Comparison of ENCODE assay signal across 30 cellular contexts in the genomic region with DNA sequence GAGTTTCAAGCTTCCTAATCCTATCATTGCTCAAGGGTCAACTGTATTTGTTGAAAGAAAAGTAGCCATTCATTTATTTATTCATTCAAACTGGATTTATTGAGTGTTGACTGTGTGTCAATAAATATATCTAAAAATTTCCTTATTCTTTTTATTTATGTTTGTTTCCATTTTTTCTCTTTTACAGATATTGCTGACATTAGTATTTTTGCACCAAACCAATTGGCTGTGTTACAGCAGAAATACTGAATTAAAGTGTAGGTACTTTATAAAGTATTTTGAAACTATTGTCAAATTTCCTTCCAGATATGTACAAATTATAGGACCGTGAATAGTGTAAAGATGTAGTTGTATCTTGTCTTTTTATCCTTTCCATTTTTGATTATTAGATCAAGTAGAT.
"Had no signal": no experiment of that assay in that cellular context is flagged by ENCODE, and none has a peak within 500 bp of the region (broad histone marks: within the 10 kb centered on the region; RNA-seq: fewer than 3 reads in every experiment).

No MANE protein-coding gene starts in this region.

- H3K4me1 ChIP-seq: neural progenitor cell, parathyroid adenoma, psoas muscle, spleen, suprapubic skin, testis, tibial nerve, upper lobe of left lung, vagina had no signal

- H3K4me2 ChIP-seq: neural progenitor cell, smooth muscle cell had no signal

- FAIRE-seq: urothelium cell line had no signal

- H2AFZ ChIP-seq: neural progenitor cell, parathyroid adenoma had no signal

- H3K27me3 ChIP-seq: neural progenitor cell, ovary, spleen, suprapubic skin, testis, tibial nerve, upper lobe of left lung, vagina had no signal

- H3K36me3 Mint-ChIP-seq: natural killer cell; neural progenitor cell; stimulated activated memory B cell treated with anti-CD40 and anti-IgM and Interleukin-4, amounts not matched to agents 10 μg/mL and 1 μg/mL and 100 μg/mL, for 72 hours had no signal

- H3K4me3 Mint-ChIP-seq: natural killer cell; nephron; neural progenitor cell; stimulated activated memory B cell treated with anti-CD40 and anti-IgM and Interleukin-4, amounts not matched to agents 10 μg/mL and 1 μg/mL and 100 μg/mL, for 72 hours; stimulated activated naive CD8-positive, alpha-beta T cell treated with anti-CD3 and anti-CD28 coated beads, Interleukin-15, amount 100 ng/mL, for 72 hours had no signal

- DNase-seq: natural killer cell; occipital lobe; ovary; psoas muscle; right cardiac atrium; spleen; stimulated activated CD4-positive, alpha-beta T cell treated with anti-CD3 and anti-CD28 coated beads, Interleukin-12 subunit alpha, Interleukin-12 subunit beta, amount 100 ng/mL, for 4 hours; stimulated activated CD4-positive, alpha-beta T cell treated with anti-CD3 and anti-CD28 coated beads, Interleukin-1b, Interleukin-23, amount 100 ng/mL, for 48 hours; stimulated activated CD4-positive, alpha-beta T cell treated with anti-CD3 and anti-CD28 coated beads, Interleukin-4, amount 100 ng/mL, for 1 hour; stimulated activated CD4-positive, alpha-beta T cell treated with anti-CD3 and anti-CD28 coated beads, Interleukin-4, amount 100 ng/mL, for 4 hours; stimulated activated CD8-positive, alpha-beta memory T cell treated with anti-CD3 and anti-CD28 coated beads, Interleukin-4, amount 100 ng/mL, for 48 hours; stimulated activated naive CD4-positive, alpha-beta T cell; stimulated activated naive CD8-positive, alpha-beta T cell treated with anti-CD3 and anti-CD28 coated beads, Interleukin-15, amount 100 ng/mL, for 72 hours; stimulated activated naive CD8-positive, alpha-beta T cell treated with anti-CD3 and anti-CD28 coated beads, Interleukin-15, Interleukin-2, amounts not matched to agents 100 U/mL and 50 U/mL, for 24 hours; substantia nigra; testis; trophoblast cell; upper lobe of left lung had no signal

- H3K79me2 ChIP-seq: parathyroid adenoma had no signal

- ATAC-seq: natural killer cell; psoas muscle; right cardiac atrium; sciatic nerve; stimulated activated memory B cell treated with anti-CD40 and anti-IgM and Interleukin-4, amounts not matched to agents 10 μg/mL and 1 μg/mL and 100 μg/mL, for 72 hours; stimulated activated naive CD8-positive, alpha-beta T cell treated with anti-CD3 and anti-CD28 coated beads, Interleukin-15, amount 100 ng/mL, for 72 hours; stimulated activated naive CD8-positive, alpha-beta T cell treated with anti-CD3 and anti-CD28 coated beads, Interleukin-15, Interleukin-2, amounts not matched to agents 100 U/mL and 50 U/mL, for 24 hours had no signal

- H3K27me3 Mint-ChIP-seq: progenitor cell of endocrine pancreas; stimulated activated memory B cell treated with anti-CD40 and anti-IgM and Interleukin-4, amounts not matched to agents 10 μg/mL and 1 μg/mL and 100 μg/mL, for 72 hours; stimulated activated naive CD8-positive, alpha-beta T cell treated with anti-CD3 and anti-CD28 coated beads, Interleukin-15, amount 100 ng/mL, for 72 hours had no signal

- H3K36me3 ChIP-seq: neural progenitor cell, ovary, spleen, suprapubic skin, tibial nerve, upper lobe of left lung, vagina had no signal

- H3K4me1 Mint-ChIP-seq: natural killer cell; nephron; neural progenitor cell; stimulated activated memory B cell treated with anti-CD40 and anti-IgM and Interleukin-4, amounts not matched to agents 10 μg/mL and 1 μg/mL and 100 μg/mL, for 72 hours; stimulated activated naive CD8-positive, alpha-beta T cell treated with anti-CD3 and anti-CD28 coated beads, Interleukin-15, amount 100 ng/mL, for 72 hours had no signal

- H3K9me3 ChIP-seq: ovary, psoas muscle, spleen, suprapubic skin, testis, tibial nerve, upper lobe of left lung, vagina had no signal

- H3K4me3 ChIP-seq: neural progenitor cell, ovary, psoas muscle, skin epidermis, smooth muscle cell, spleen, suprapubic skin, testis, tibial nerve, upper lobe of left lung, vagina had no signal

- H3K27ac Mint-ChIP-seq: natural killer cell; nephron; neural progenitor cell; progenitor cell of endocrine pancreas; stimulated activated memory B cell treated with anti-CD40 and anti-IgM and Interleukin-4, amounts not matched to agents 10 μg/mL and 1 μg/mL and 100 μg/mL, for 72 hours; stimulated activated naive CD8-positive, alpha-beta T cell treated with anti-CD3 and anti-CD28 coated beads, Interleukin-15, amount 100 ng/mL, for 72 hours had no signal

- H3K27ac ChIP-seq: neural progenitor cell, ovary, parathyroid adenoma, psoas muscle, skin epidermis, spleen, suprapubic skin, testis, tibial nerve, upper lobe of left lung, vagina had no signal

- H3K9me3 Mint-ChIP-seq: nephron, neural progenitor cell had no signal

- H3K9ac ChIP-seq: neural progenitor cell, parathyroid adenoma had no signal
